In genomic region chr7:16028103-16028502, GRCh38 we compare ENCODE assay signal across 15 cellular contexts.
DNase-seq lines count a peak whose midpoint lies in the region; TF ChIP-seq lines count a peak whose summit lies in the region.
"Had no signal": no experiment of that assay in that cellular context is flagged by ENCODE, and none has a peak within 500 bp of the region (broad histone marks: within the 10 kb centered on the region; RNA-seq: fewer than 3 reads in every experiment).

No MANE protein-coding gene starts in this region.

- no peak overlapping the region for H3K9ac ChIP-seq in mammary epithelial cell (ENCODE audit: insufficient read depth, low read length)
- H3K9ac ChIP-seq in skeletal muscle satellite cell (ENCODE audit: low read depth, low read length): peak overlapping the region; percentile 27
- H3K9ac ChIP-seq: parathyroid adenoma had no signal

- H3K4me3 ChIP-seq in mammary epithelial cell (replicated peaks in 1 of 3; ENCODE audit: insufficient read depth in 1 of 3, low read depth in 2 of 3, low read length in 3 of 3) (no peak overlapping the region), right atrium auricular region (no peak overlapping the region), skeletal muscle satellite cell (ENCODE audit: low read length) (no peak overlapping the region)

- H3K4me2 ChIP-seq in mammary epithelial cell (ENCODE audit: insufficient read depth, low read depth, low read length) (no peak overlapping the region), skeletal muscle satellite cell (ENCODE audit: low read length) (peak overlapping the region; percentile 16)

- H3K9me3 ChIP-seq in mammary epithelial cell (replicated peaks; ENCODE audit: insufficient read depth, low read length): no peaks in the 10 kb centered on the region
- H3K9me3 ChIP-seq in right atrium auricular region: no peaks in the 10 kb centered on the region
- H3K9me3 ChIP-seq in skeletal muscle satellite cell (replicated peaks; ENCODE audit: low read length): no peaks in the 10 kb centered on the region

- no TSS peak for BruUV-seq in mammary epithelial cell (replicated peaks; lab: Mats Ljungman, UMichigan)

- H3K9me3 Mint-ChIP-seq in HFFc6: no peaks in the 10 kb centered on the region
- H3K9me3 Mint-ChIP-seq: T-helper 2 cell treated with Interferon-gamma antibody and Interleukin-4, amounts not matched to agents 5 μg/mL and 100 μg/mL, for 36 hours had no signal

- H3K4me1 Mint-ChIP-seq in HFFc6 (ENCODE audit: low read depth): peaks cover 48% of the 10 kb centered on the region

- intact Hi-C loops in mammary epithelial cell (cut with micrococcal nuclease): no loop called here

- 100% methylated on average over 2 of the region's 2 CpGs for WGBS in mammary epithelial cell (ENCODE audit: low coverage, missing lambda C conversion rate)

- dilution Hi-C loops in mammary epithelial cell (cut with HindIII; ENCODE audit: low sequenced_read_pairs): no loop called here

- H3K36me3 Mint-ChIP-seq in HFFc6 (ENCODE audit: low read depth): no peaks in the 10 kb centered on the region

- no peaks in the 10 kb centered on the region for H3K4me1 ChIP-seq in mammary epithelial cell (ENCODE audit: insufficient read depth, low read length)
- peaks cover 0 to 48% of the 10 kb centered on the region in 2 donors for H3K4me1 ChIP-seq in right atrium auricular region
- peaks cover 36% of the 10 kb centered on the region for H3K4me1 ChIP-seq in skeletal muscle satellite cell (ENCODE audit: control insufficient read depth, insufficient read depth, low read length)
- H3K4me1 ChIP-seq: parathyroid adenoma had no signal

- H3K27ac ChIP-seq in mammary epithelial cell (ENCODE audit: insufficient read depth, low read depth, low read length): no peak overlapping the region
- peak overlapping the region; percentile 62 to 87 for H3K27ac ChIP-seq in right atrium auricular region
- H3K27ac ChIP-seq: parathyroid adenoma had no signal

- peak overlapping the region; percentile 18; the same call in 1 of the 2 replicates for H3K4me3 Mint-ChIP-seq in HFFc6
- H3K4me3 Mint-ChIP-seq: T-helper 2 cell treated with Interferon-gamma antibody and Interleukin-4, amounts not matched to agents 5 μg/mL and 100 μg/mL, for 36 hours had no signal

- H3K27me3 ChIP-seq in mammary epithelial cell (ENCODE audit: insufficient read depth, low read length) (no peaks in the 10 kb centered on the region), right atrium auricular region (no peaks in the 10 kb centered on the region), skeletal muscle satellite cell (ENCODE audit: control insufficient read depth, insufficient read depth, low read length) (no peaks in the 10 kb centered on the region)

- H3K36me3 ChIP-seq in mammary epithelial cell (ENCODE audit: insufficient read depth, low read length) (no peaks in the 10 kb centered on the region), right atrium auricular region (no peaks in the 10 kb centered on the region), skeletal muscle satellite cell (ENCODE audit: insufficient read depth, low read length) (no peaks in the 10 kb centered on the region)

- H4K20me1 ChIP-seq in mammary epithelial cell (ENCODE audit: insufficient read depth, low read length): no peaks in the 10 kb centered on the region

- DNase-seq in HFFc6 (peak; percentile 88), mammary epithelial cell (peak; percentile 37), right atrium auricular region (ENCODE audit: low spot score) (no peak), anterior cingulate cortex (lab: John Stamatoyannopoulos, UW) (no peak), NCI-H146 (lab: John Stamatoyannopoulos, UW) (no peak), SIG-M5 treated with dmso at 0.1 percent for 504 hours (lab: John Stamatoyannopoulos, UW; ENCODE audit: unreplicated experiment) (no peak), NCI-H2029 treated with DMSO at 0.1 percent for 48 hours (lab: John Stamatoyannopoulos, UW) (no peak)
- DNase-seq: activated CD8-positive, alpha-beta memory T cell treated with anti-CD3 and anti-CD28 coated beads, Interleukin-2, amount 50 U/mL, for 48 hours; cerebellar nuclear complex; DND-41; H7; NCI-H82 had no signal

- TF ChIP-seq CTCF in HFFc6 (IDR thresholded peaks at IDR 0.05): no peak
- no peak for TF ChIP-seq CTCF in mammary epithelial cell (conservative IDR thresholded peaks at IDR 0.05 in 1 of 2, IDR thresholded peaks at IDR 0.05 in 1 of 2; ENCODE audit: extremely low read depth in 1 of 2, insufficient read depth in 1 of 2, low read depth in 1 of 2, low read length in 2 of 2)
- TF ChIP-seq CTCF in right atrium auricular region (IDR thresholded peaks at IDR 0.05): no peak

- in situ Hi-C loops in mammary epithelial cell (cut with MboI; ENCODE audit: low sequenced_read_pairs in 2 of 2): no loop called here

- CTCF ChIA-PET in mammary epithelial cell (lab: Charles Lee; ENCODE audit: low non-redundant PET): no interaction called here

- no peaks in the 10 kb centered on the region for H3K27me3 Mint-ChIP-seq in HFFc6 (ENCODE audit: insufficient read depth)

- peak overlapping the region; percentile 73 for H3K27ac Mint-ChIP-seq in HFFc6
- H3K27ac Mint-ChIP-seq: T-helper 2 cell treated with Interferon-gamma antibody and Interleukin-4, amounts not matched to agents 5 μg/mL and 100 μg/mL, for 36 hours had no signal

- no peaks in the 10 kb centered on the region for H3K79me2 ChIP-seq in mammary epithelial cell (ENCODE audit: insufficient read depth, low read length)
- H3K79me2 ChIP-seq: parathyroid adenoma had no signal

- no peak overlapping the region for H2AFZ ChIP-seq in mammary epithelial cell (ENCODE audit: low read depth, low read length)
- H2AFZ ChIP-seq: parathyroid adenoma had no signal

Comparison
In these comparisons a context has a peak if more than half of its experiments do, and no peak if none do; other contexts are left out.
1. DNase-seq: peak in HFFc6 (single experiment) and mammary epithelial cell (single experiment); none in right atrium auricular region (single experiment), anterior cingulate cortex (0 of 58), NCI-H146 (single experiment), SIG-M5 treated with dmso at 0.1 percent for 504 hours (single experiment) and NCI-H2029 treated with DMSO at 0.1 percent for 48 hours (single experiment).